In genomic region chr1:53380296-53380695, GRCh38 we compare ENCODE assay signal across 18 cellular contexts. TPM values are rescaled to one million over a fixed set of nuclear protein-coding genes. Genes with fewer than 3 reads are reported as not detected.
DNase-seq lines count a peak whose midpoint lies in the region; ATAC-seq, FAIRE-seq and TF ChIP-seq lines count a peak whose summit lies in the region.
"Had no signal": no experiment of that assay in that cellular context is flagged by ENCODE, and none has a peak within 500 bp of the region (broad histone marks: within the 10 kb centered on the region; RNA-seq: fewer than 3 reads in every experiment).

No MANE protein-coding gene starts in this region.

- no peak for TF ChIP-seq POLR2A in K562 (conservative IDR thresholded peaks at IDR 0.05)

- H3K4me1 Mint-ChIP-seq in osteocyte (ENCODE audit: unreplicated experiment) = peaks cover 7% of the 10 kb centered on the region
- H3K4me1 Mint-ChIP-seq: CD14-positive monocyte, IgD-negative memory B cell had no signal

- H3K36me3 Mint-ChIP-seq in osteocyte (ENCODE audit: unreplicated experiment) = no peaks in the 10 kb centered on the region
- H3K36me3 Mint-ChIP-seq: CD14-positive monocyte, IgD-negative memory B cell had no signal

- H3K4me3 Mint-ChIP-seq in osteocyte (ENCODE audit: unreplicated experiment) = no peak overlapping the region
- H3K4me3 Mint-ChIP-seq: CD14-positive monocyte, HFFc6, IgD-negative memory B cell had no signal

- DNase-seq in left ventricle myocardium superior = no peak
- no peak for DNase-seq in right atrium auricular region (ENCODE audit: low spot score)
- no peak for DNase-seq in K562 (ENCODE audit: extremely low read depth in 1 of 4, low spot score in 3 of 4)
- DNase-seq in mesenteric fat pad (ENCODE audit: low spot score) = peak; percentile 26
- no peak for DNase-seq in urothelium cell line (ENCODE audit: low spot score)
- no peak for DNase-seq in osteocyte (ENCODE audit: extremely low spot score, unreplicated experiment)
- no peak for DNase-seq in PC-3
- no peak for DNase-seq in COR-L47 (lab: John Stamatoyannopoulos, UW)
- DNase-seq: DMS53; HFFc6; NCI-H1105 treated with DMSO at 0.1 percent for 48 hours; NCI-H1930; NCI-H2171; NCI-H446 treated with DMSO at 0.1 percent for 48 hours; NK-92 treated with Interleukin-12 subunit alpha and Interleukin-12 subunit beta, amount 100 ng/mL, for 24 hours; RPMI8226 had no signal

- TF ChIP-seq CTCF in right atrium auricular region (IDR thresholded peaks at IDR 0.05) (no peak), K562 (IDR thresholded peaks at IDR 0.05 in 2 of 3, conservative IDR thresholded peaks at IDR 0.05 in 1 of 3; ENCODE audit: insufficient read depth in 2 of 3, low read depth in 1 of 3, low read length in 3 of 3) (no peak), osteocyte (IDR thresholded peaks at IDR 0.05) (no peak), PC-3 (conservative IDR thresholded peaks at IDR 0.05; ENCODE audit: low read depth, low read length) (no peak)

- CTCF ChIA-PET in K562 (lab: Yijun Ruan, JAX; ENCODE audit: low intra/inter-chr PET ratio) = no interaction called here
- CTCF ChIA-PET in PC-3 (lab: Charles Lee) = no interaction called here

- no peaks in the 10 kb centered on the region for H3F3A ChIP-seq in PC-3 (ENCODE audit: low read length, unreplicated experiment)

- H3K9me3 ChIP-seq in right atrium auricular region (no peaks in the 10 kb centered on the region), K562 (replicated peaks; ENCODE audit: control insufficient read depth, insufficient read depth, low read depth, low read length) (no peaks in the 10 kb centered on the region), PC-3 (ENCODE audit: low read length) (no peaks in the 10 kb centered on the region)

- H3K9me2 ChIP-seq in PC-3 (replicated peaks; ENCODE audit: low read length) = no peaks in the 10 kb centered on the region

- 21% methylated on average over 5 of the region's 5 CpGs for WGBS in K562 (ENCODE audit: insufficient coverage, low coverage, missing lambda C conversion rate)

- POLR2A ChIA-PET in K562 (lab: Yijun Ruan, JAX) = interaction anchor here (1.0 kb wide), 1 partner anchor 28 kb away, joined by 3 read pairs; no protein-coding TSS in a partner anchor
- POLR2A ChIA-PET in PC-3 (lab: Charles Lee; ENCODE audit: unreplicated experiment) = no interaction called here

- H3K9ac ChIP-seq in K562 (ENCODE audit: insufficient read depth in 1 of 2, low read depth in 2 of 2, low read length in 2 of 2) = no peak overlapping the region
- H3K9ac ChIP-seq in PC-3 (ENCODE audit: low read length) = no peak overlapping the region

- H3K27me3 ChIP-seq in right atrium auricular region (no peaks in the 10 kb centered on the region), K562 (ENCODE audit: control insufficient read depth in 2 of 2, insufficient read depth in 2 of 2, low read length in 2 of 2) (peaks cover 69 to 94% of the 10 kb centered on the region in 2 experiments), PC-3 (ENCODE audit: low read length) (no peaks in the 10 kb centered on the region)

- H3K4me1 ChIP-seq in right atrium auricular region (peaks cover 0 to 19% of the 10 kb centered on the region in 2 donors), K562 (replicated peaks in 1 of 2; ENCODE audit: control insufficient read depth in 2 of 2, insufficient read depth in 2 of 2, low read length in 2 of 2) (peaks cover 0 to 7% of the 10 kb centered on the region in 2 experiments; a peak in 1 of 5 replicates), PC-3 (ENCODE audit: insufficient read depth, low read length) (peaks cover 19% of the 10 kb centered on the region)

- H3K27ac ChIP-seq in right atrium auricular region (no peak overlapping the region), K562 (ENCODE audit: extremely low read depth, low read depth, low read length) (no peak overlapping the region), PC-3 (ENCODE audit: low read length) (no peak overlapping the region)

- no peak for TF ChIP-seq EP300 in K562 (IDR thresholded peaks at IDR 0.05; ENCODE audit: low read length)

- no peak for TF ChIP-seq RAD21 in K562 (CRISPR knock-in tag; conservative IDR thresholded peaks at IDR 0.05 in 1 of 2, IDR thresholded peaks at IDR 0.05 in 1 of 2)

- H2AFZ ChIP-seq in K562 (ENCODE audit: low read depth, low read length) (no peak overlapping the region), PC-3 (ENCODE audit: low read length) (no peak overlapping the region)

- no peaks in the 10 kb centered on the region for H3K9me3 Mint-ChIP-seq in osteocyte (ENCODE audit: unreplicated experiment)
- H3K9me3 Mint-ChIP-seq: CD14-positive monocyte, HFFc6, IgD-negative memory B cell had no signal

- H3K27me3 Mint-ChIP-seq in osteocyte (ENCODE audit: unreplicated experiment) = peaks cover 29% of the 10 kb centered on the region

- H3K27ac Mint-ChIP-seq in osteocyte (ENCODE audit: unreplicated experiment) = no peak overlapping the region
- H3K27ac Mint-ChIP-seq: CD14-positive monocyte, HFFc6, IgD-negative memory B cell had no signal

- intact Hi-C loops in left ventricle myocardium superior (cut with micrococcal nuclease) (no loop called here), K562 (cut with micrococcal nuclease) (no loop called here), PC-3 (cut with micrococcal nuclease) (loop anchor here (2.0 kb wide), 1 partner anchor 53 kb away; no protein-coding TSS in a partner anchor)

- BruUV-seq in K562 (replicated peaks; lab: Mats Ljungman, UMichigan) (no TSS peak), PC-3 (replicated peaks; lab: Mats Ljungman, UMichigan) (no TSS peak)

- H3K4me3 ChIP-seq in right atrium auricular region (no peak overlapping the region), K562 (no peak overlapping the region), PC-3 (ENCODE audit: low read length) (no peak overlapping the region)

- H3K36me3 ChIP-seq in right atrium auricular region = no peaks in the 10 kb centered on the region
- H3K36me3 ChIP-seq in K562 (ENCODE audit: control insufficient read depth, insufficient read depth, low read length) = no peaks in the 10 kb centered on the region
- H3K36me3 ChIP-seq in PC-3 (ENCODE audit: low read depth, low read length) = no peaks in the 10 kb centered on the region

- ATAC-seq in left ventricle myocardium superior (peak; percentile 16), K562 (no peak), PC-3 (no peak)

- H3K79me2 ChIP-seq in K562 (ENCODE audit: control insufficient read depth, insufficient read depth, low read length) = no peaks in the 10 kb centered on the region
- no peaks in the 10 kb centered on the region for H3K79me2 ChIP-seq in PC-3 (ENCODE audit: low read length)

- in situ Hi-C loops in K562 (cut with MboI) = no loop called here

- FAIRE-seq in K562 (lab: Jason Lieb, UNC) (no peak), urothelium cell line (lab: Jason Lieb, UNC) (peak; percentile 61)

- peaks cover 4% of the 10 kb centered on the region; the same call in 1 of the 2 replicates for H4K20me1 ChIP-seq in K562 (replicated peaks; ENCODE audit: control insufficient read depth, insufficient read depth, low read length)
- no peaks in the 10 kb centered on the region for H4K20me1 ChIP-seq in PC-3 (ENCODE audit: low read length)

- peaks cover 3% of the 10 kb centered on the region for H3K9me1 ChIP-seq in K562 (ENCODE audit: control insufficient read depth, insufficient read depth, low read length)

- no peak overlapping the region for H3K4me2 ChIP-seq in K562 (ENCODE audit: insufficient read depth, low read length)
- H3K4me2 ChIP-seq in PC-3 (ENCODE audit: low read length) = no peak overlapping the region

TF ChIP-seq in K562, 482 proteins besides CTCF, POLR2A, EP300 and RAD21 (continues in another document):
- TF ChIP-seq RB1 (IDR thresholded peaks at IDR 0.05; ENCODE audit: low read depth) (no peak), ZNF561 (CRISPR knock-in tag; conservative IDR thresholded peaks at IDR 0.05) (no peak), CBFA2T3 (IDR thresholded peaks at IDR 0.05) (0 out of 2 replicates have a peak, but pooled peaks have one; percentile 6), ZNF124 (CRISPR knock-in tag; IDR thresholded peaks at IDR 0.05) (no peak)

RNA-seq across cellular contexts. Expression of gene LRP8, which starts 52.4 kb away (rescaled TPM):
- total RNA-seq in left ventricle myocardium superior = 1.3 TPM
- total RNA-seq in right atrium auricular region = 1 to 10 TPM; 2.2 to 3.6 TPM
- 204 and 345 TPM in 2 replicates for total RNA-seq in K562 (2011; cell fraction: chromatin; rRNA removed; ENCODE audit: low replicate concordance)
- 194 and 216 TPM in 2 replicates for total RNA-seq in K562 (2011; cell fraction: nucleolus; rRNA removed)
- 168 and 198 TPM in 2 replicates for total RNA-seq in K562 (2011; cell fraction: nucleoplasm; rRNA removed)
- total RNA-seq in K562 (2014; rRNA removed) = 24.2 and 27.6 TPM in 2 replicates
- 27.5 and 29.1 TPM in 2 replicates for total RNA-seq in K562 (2014; rRNA removed; fragmentation: Illumina TruSeq; extraction: Trizol)
- total RNA-seq in K562 (2015; rRNA removed; fragmentation: Illumina TruSeq; extraction: Trizol) = 35.3 and 35.9 TPM in 2 replicates
- total RNA-seq in K562 (2021) = 34.3 and 42.7 TPM in 2 replicates
- polyA plus RNA-seq in K562 (2011; rRNA removed) = 56.1 and 81.1 TPM in 2 replicates
- 51.8 and 56.8 TPM in 2 replicates for polyA plus RNA-seq in K562 (2011; cell fraction: cytosol; rRNA removed)
- 300 and 376 TPM in 2 replicates for polyA plus RNA-seq in K562 (2011; cell fraction: nucleus; rRNA removed)
- polyA plus RNA-seq in K562 (2012) = 19.3 and 23.5 TPM in 2 replicates
- polyA plus RNA-seq in K562 (2014; fragmentation: Illumina TruSeq; extraction: Trizol) = 41.4 and 44.4 TPM in 2 replicates
- polyA plus RNA-seq in K562 (2014; fragmentation: Nextera tagmentation; extraction: Ambion mirVana) = 1 to 10 TPM; 7.1 to 8.8 TPM
- 31.3 and 35.3 TPM in 2 replicates for polyA plus RNA-seq in K562 (2014; rRNA removed)
- polyA minus RNA-seq in K562 (2011; rRNA and poly(A)+ RNA removed) = 90.5 and 95.8 TPM in 2 replicates
- polyA minus RNA-seq in K562 (2011; cell fraction: cytosol; rRNA and poly(A)+ RNA removed) = 33.8 and 37.6 TPM in 2 replicates
- 90.9 and 98.3 TPM in 2 replicates for polyA minus RNA-seq in K562 (2011; cell fraction: nucleus; rRNA and poly(A)+ RNA removed)
- total RNA-seq in mesenteric fat pad = 9.9 TPM
- total RNA-seq in osteocyte = 4.4 and 6.3 TPM in 2 replicates
- 54.4 and 77.3 TPM in 2 replicates for total RNA-seq in PC-3 (2014; rRNA removed)
